13 cellular contexts compared by ENCODE assay signal in the genomic region with DNA sequence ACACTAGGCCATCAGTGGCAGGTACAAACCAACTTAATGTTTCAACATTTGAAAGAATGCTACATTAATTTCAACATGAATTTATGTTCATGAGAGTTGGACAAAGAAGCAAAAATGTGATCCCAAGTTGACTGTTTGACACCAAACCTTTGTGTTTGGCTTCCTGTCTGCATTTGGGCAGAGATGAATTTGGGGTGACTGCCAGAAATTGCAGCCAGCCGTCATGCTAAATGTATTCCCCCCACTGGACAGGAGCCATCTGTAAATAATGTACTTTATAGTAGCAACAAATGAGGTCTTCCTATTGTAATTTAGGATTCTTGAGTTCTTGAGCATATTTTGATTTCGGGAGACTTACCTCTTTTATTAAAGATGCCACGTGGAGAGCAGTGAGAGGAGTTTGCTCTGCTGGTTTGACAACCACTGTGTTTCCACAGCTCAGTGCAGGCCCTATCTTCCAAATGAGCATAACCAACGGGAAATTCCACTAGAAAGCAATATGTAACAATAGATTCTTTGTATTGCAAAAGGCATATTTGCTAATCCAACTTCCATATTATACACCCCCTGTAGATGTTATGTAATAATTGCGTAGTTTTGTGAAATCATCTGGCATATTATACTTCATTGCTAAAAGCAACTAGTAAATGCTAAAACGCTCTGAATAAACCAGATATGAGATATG. TPM values are rescaled to one million over a fixed set of nuclear protein-coding genes. Genes with fewer than 3 reads are reported as not detected.
DNase-seq lines count a peak whose midpoint lies in the region; ATAC-seq, FAIRE-seq and TF ChIP-seq lines count a peak whose summit lies in the region.
"Had no signal": no experiment of that assay in that cellular context is flagged by ENCODE, and none has a peak within 500 bp of the region (broad histone marks: within the 10 kb centered on the region; RNA-seq: fewer than 3 reads in every experiment).

No MANE protein-coding gene starts in this region.

- 36% methylated on average over 6 of the region's 6 CpGs for WGBS in right cardiac atrium
- WGBS in ovary, 3 donors = 58 to 63% (median 61%) methylated on average over 6 of the region's 6 CpGs

- H3K4me1 ChIP-seq in right cardiac atrium (ENCODE audit: control insufficient read depth, insufficient read depth, low read length) = no peaks in the 10 kb centered on the region
- H3K4me1 ChIP-seq in ovary (ENCODE audit: insufficient read depth) = no peaks in the 10 kb centered on the region

- H3K4me3 ChIP-seq in right cardiac atrium (ENCODE audit: low read length) = no peak overlapping the region
- H3K4me3 ChIP-seq in ovary = no peak overlapping the region
- H3K4me3 ChIP-seq: lower lobe of right lung had no signal

- peak; percentile 81 for ATAC-seq in Right ventricle myocardium inferior
- ATAC-seq in right cardiac atrium = peak; percentile 76 to 82
- ATAC-seq in GM21786 (IDR thresholded peaks at IDR 0.05; ENCODE audit: unreplicated experiment) = no peak
- ATAC-seq: PC-3 had no signal

- no peak for TF ChIP-seq CTCF in ovary (IDR thresholded peaks at IDR 0.05)

- no peak for FAIRE-seq in urothelium cell line (lab: Jason Lieb, UNC)
- no peak for FAIRE-seq in RCC 7860 (lab: Jason Lieb, UNC)

- H3K27me3 ChIP-seq in right cardiac atrium (ENCODE audit: control insufficient read depth, insufficient read depth) = no peaks in the 10 kb centered on the region
- no peaks in the 10 kb centered on the region for H3K27me3 ChIP-seq in ovary

- H3K27ac ChIP-seq in right cardiac atrium (ENCODE audit: low read length) (peak overlapping the region; percentile 42), ovary (no peak overlapping the region)
- H3K27ac ChIP-seq: lower lobe of right lung had no signal

- H3K36me3 ChIP-seq in ovary = no peaks in the 10 kb centered on the region

- intact Hi-C loops in Right ventricle myocardium inferior (cut with DNase I) (no loop called here), cardiac septum (cut with DNase I) (no loop called here), right cardiac atrium (cut with DNase I) (no loop called here), ovary (cut with DNase I) (no loop called here)

- TF ChIP-seq EP300 in ovary (IDR thresholded peaks at IDR 0.05) = no peak

- H3K9me3 ChIP-seq in right cardiac atrium (ENCODE audit: control insufficient read depth, low read length) = no peaks in the 10 kb centered on the region
- H3K9me3 ChIP-seq in ovary = no peaks in the 10 kb centered on the region
- H3K9me3 ChIP-seq: lower lobe of right lung had no signal

- DNase-seq in Right ventricle myocardium inferior (ENCODE audit: missing footprints) = no peak
- DNase-seq in cardiac septum (ENCODE audit: low spot score) = no peak
- DNase-seq in astrocyte of the hippocampus (ENCODE audit: low read depth, low spot score) = peak; percentile 11
- DNase-seq in right cardiac atrium = peak in 1 of 3 donors; percentile 25
- peak; percentile 7 for DNase-seq in urothelium cell line (ENCODE audit: low spot score)
- no peak for DNase-seq in RCC 7860 (ENCODE audit: low spot score)
- DNase-seq in ovary = no peak
- DNase-seq: activated CD4-positive, alpha-beta T cell treated with anti-CD3 and anti-CD28 coated beads, Interleukin-2, amount 50 U/mL, for 48 hours; lower lobe of right lung; NCI-H1092; PC-3; T-helper 9 cell had no signal

- no peak for TF ChIP-seq POLR2A in ovary (IDR thresholded peaks at IDR 0.05)

RNA-seq across cellular contexts. Expression of gene ALDH1A1, which starts 27.6 kb away (rescaled TPM):
- total RNA-seq in Right ventricle myocardium inferior (25.7 TPM), cardiac septum (6.2 TPM), right cardiac atrium (10 to 100 TPM; 35.3 to 44.1 (median 39.4) TPM), ovary (100 to 1,000 TPM; 116 to 301 (median 183) TPM)
- polyA plus RNA-seq in right cardiac atrium (56.7 TPM), ovary (100 to 1,000 TPM; 223 to 271 TPM)
- total RNA-seq: PC-3 had no signal

Comparison
In these comparisons a context has a peak if more than half of its experiments do, and no peak if none do; other contexts are left out.
1. DNase-seq: peak in astrocyte of the hippocampus (single experiment) and urothelium cell line (single experiment); none in Right ventricle myocardium inferior (single experiment), cardiac septum (single experiment), RCC 7860 (single experiment) and ovary (0 of 5).